Comparison of ENCODE assay signal across 20 cellular contexts in genomic region chr5:176730815-176731475, GRCh38.
DNase-seq lines count a peak whose midpoint lies in the region; ATAC-seq, FAIRE-seq and TF ChIP-seq lines count a peak whose summit lies in the region.
"Had no signal": no experiment of that assay in that cellular context is flagged by ENCODE, and none has a peak within 500 bp of the region (broad histone marks: within the 10 kb centered on the region; RNA-seq: fewer than 3 reads in every experiment).

No MANE protein-coding gene starts in this region.

- no peak overlapping the region for H3K27ac ChIP-seq in GM12878 (ENCODE audit: control insufficient read depth, insufficient read depth)
- no peak overlapping the region for H3K27ac ChIP-seq in sigmoid colon
- H3K27ac ChIP-seq in ovary, result no peak overlapping the region
- H3K27ac ChIP-seq: 22Rv1, GM23248, HL-60, KMS-11, SJCRH30 had no signal

- TF ChIP-seq RAD21 in GM12878 (IDR thresholded peaks at IDR 0.05; ENCODE audit: insufficient read depth, low read depth, low read length), result no peak

- no peaks in the 10 kb centered on the region for H3K79me2 ChIP-seq in GM12878 (ENCODE audit: control insufficient read depth, insufficient read depth, low read length)

- H3K9me3 ChIP-seq in GM12878 (replicated peaks; ENCODE audit: control insufficient read depth, insufficient read depth, low read length) (no peaks in the 10 kb centered on the region; the same call in 2 of the 3 replicates), sigmoid colon (no peaks in the 10 kb centered on the region), ovary (peaks cover 0 to 8% of the 10 kb centered on the region in 2 donors)
- H3K9me3 ChIP-seq: Caco-2, SJCRH30 had no signal

- WGBS in GM12878 (ENCODE audit: insufficient coverage, insufficient replicate concordance, low lambda C conversion rate, missing lambda C conversion rate), result 8% methylated on average over 10 of the region's 10 CpGs
- 85 to 87% methylated on average over 10 of the region's 10 CpGs for WGBS in sigmoid colon, 2 donors
- WGBS in ovary, 3 donors, result 87 to 92% (median 89%) methylated on average over 10 of the region's 10 CpGs

- no peaks in the 10 kb centered on the region; the same call in 1 of the 2 replicates for H3K4me1 ChIP-seq in GM12878 (ENCODE audit: control insufficient read depth, insufficient read depth, low read length)
- H3K4me1 ChIP-seq in sigmoid colon, result no peaks in the 10 kb centered on the region
- H3K4me1 ChIP-seq in ovary (ENCODE audit: insufficient read depth), result peaks cover 2% of the 10 kb centered on the region
- H3K4me1 ChIP-seq: Caco-2, SJCRH30 had no signal

- no peak overlapping the region for H3K27ac Mint-ChIP-seq in activated CD4-positive, alpha-beta T cell treated with anti-CD3 and anti-CD28 coated beads for 36 hours
- H3K27ac Mint-ChIP-seq in type B pancreatic cell, result no peak overlapping the region
- H3K27ac Mint-ChIP-seq: CD14-positive monocyte had no signal

- CTCF ChIA-PET in activated CD4-positive, alpha-beta T cell treated with anti-CD3 and anti-CD28 coated beads for 36 hours (lab: Charles Lee), result interaction anchor here (1.1 kb wide), 1 partner anchor 70 kb away, joined by 4 read pairs; no protein-coding TSS in a partner anchor
- CTCF ChIA-PET in GM12878 (lab: Yijun Ruan, JAX), result interaction anchor here (1.3 kb wide), 1 partner anchor 70 kb away, joined by 5 read pairs; no protein-coding TSS in a partner anchor

- FAIRE-seq in GM12878 (lab: Jason Lieb, UNC), result no peak
- FAIRE-seq in H54 (lab: Jason Lieb, UNC), result no peak

- RAD21 ChIA-PET in GM12878 (lab: Charles Lee; ENCODE audit: unreplicated experiment), result interaction anchor here (1.4 kb wide), 1 partner anchor 70 kb away, joined by 5 read pairs; no protein-coding TSS in a partner anchor

- POLR2A ChIA-PET in activated CD4-positive, alpha-beta T cell treated with anti-CD3 and anti-CD28 coated beads for 36 hours (lab: Charles Lee), result no interaction called here
- POLR2A ChIA-PET in GM12878 (lab: Charles Lee), result no interaction called here

- TF ChIP-seq POLR2A in GM12878 (IDR thresholded peaks at IDR 0.05; ENCODE audit: low read depth, low read length) (no peak), sigmoid colon (IDR thresholded peaks at IDR 0.05) (no peak), ovary (IDR thresholded peaks at IDR 0.05) (no peak), H54 (IDR thresholded peaks at IDR 0.05; ENCODE audit: low read depth, low read length) (no peak)

- H3K27me3 ChIP-seq in GM12878 (replicated peaks in 1 of 2; ENCODE audit: control insufficient read depth in 2 of 2, insufficient read depth in 2 of 2, low read length in 1 of 2) (peaks cover 0 to 3% of the 10 kb centered on the region in 2 experiments; a peak in 3 of 4 replicates), sigmoid colon (peaks cover 0 to 67% (median 13%) of the 10 kb centered on the region in 3 donors), ovary (no peaks in the 10 kb centered on the region)

- H3K9ac ChIP-seq in GM12878 (ENCODE audit: control insufficient read depth, insufficient read depth, low read length), result no peak overlapping the region
- H3K9ac ChIP-seq: GM23248, KMS-11 had no signal

- H2AFZ ChIP-seq in GM12878 (ENCODE audit: control insufficient read depth, low read depth, low read length), result no peak overlapping the region; the same call in 1 of the 2 replicates
- H2AFZ ChIP-seq: GM23248 had no signal

- no peaks in the 10 kb centered on the region for H3K4me1 Mint-ChIP-seq in activated CD4-positive, alpha-beta T cell treated with anti-CD3 and anti-CD28 coated beads for 36 hours
- H3K4me1 Mint-ChIP-seq in type B pancreatic cell (ENCODE audit: unreplicated experiment), result peaks cover 10% of the 10 kb centered on the region
- H3K4me1 Mint-ChIP-seq: CD14-positive monocyte had no signal

- BruUV-seq in GM12878 (replicated peaks; lab: Mats Ljungman, UMichigan), result no TSS peak

- TF ChIP-seq CTCF in GM13977 (IDR thresholded peaks at IDR 0.05; ENCODE audit: extremely low read depth, insufficient read depth, missing control alignments) (no peak), GM12878 (IDR thresholded peaks at IDR 0.05 in 2 of 3, conservative IDR thresholded peaks at IDR 0.05 in 1 of 3; ENCODE audit: control insufficient read depth in 2 of 3, extremely low read depth in 1 of 3, insufficient read depth in 1 of 3, low read depth in 3 of 3, low read length in 3 of 3) (no peak), sigmoid colon (IDR thresholded peaks at IDR 0.05) (no peak), ovary (IDR thresholded peaks at IDR 0.05) (no peak), type B pancreatic cell (conservative IDR thresholded peaks at IDR 0.05) (no peak)

- no peaks in the 10 kb centered on the region for H4K20me1 ChIP-seq in GM12878 (ENCODE audit: control insufficient read depth, insufficient read depth)

- in situ Hi-C loops in GM13977 (cut with MboI; ENCODE audit: low pct_unique_long_range_greater_than_20kb, low sequenced_read_pairs, unreplicated experiment), result no loop called here
- in situ Hi-C loops in GM12878 (cut with MboI), result no loop called here

- intact Hi-C loops in activated CD4-positive, alpha-beta T cell treated with anti-CD3 and anti-CD28 coated beads for 36 hours (cut with DNase I, micrococcal nuclease), result no loop called here
- intact Hi-C loops in GM12878 (cut with micrococcal nuclease; ENCODE audit: unreplicated experiment), result no loop called here
- intact Hi-C loops in sigmoid colon (cut with DNase I), result no loop called here
- intact Hi-C loops in ovary (cut with DNase I), result no loop called here

- no peak for DNase-seq in activated CD4-positive, alpha-beta T cell treated with anti-CD3 and anti-CD28 coated beads for 36 hours
- DNase-seq in activated CD4-positive, alpha-beta T cell treated with anti-CD3 and anti-CD28 coated beads, Interleukin-2, amount 50 U/mL, for 4 hours, result no peak
- peak; percentile 72 for DNase-seq in GM13977 (ENCODE audit: low spot score)
- peak; percentile 7 for DNase-seq in GM12878 (ENCODE audit: low read depth, low spot score)
- DNase-seq in sigmoid colon, result peak; percentile 27
- no peak for DNase-seq in ovary
- DNase-seq in H54 (ENCODE audit: insufficient read length, low spot score), result no peak
- no peak for DNase-seq in type B pancreatic cell (ENCODE audit: extremely low spot score, unreplicated experiment)
- DNase-seq: Caco-2, GM23248, MG63, NCI-H1105 treated with DMSO at 0.1 percent for 48 hours, NCI-H187, NCI-H446 treated with DMSO at 0.1 percent for 48 hours, NCI-H774, SJCRH30 had no signal

- peaks cover 20% of the 10 kb centered on the region for H3K27me3 Mint-ChIP-seq in activated CD4-positive, alpha-beta T cell treated with anti-CD3 and anti-CD28 coated beads for 36 hours
- peaks cover 29% of the 10 kb centered on the region for H3K27me3 Mint-ChIP-seq in type B pancreatic cell

- H3K4me2 ChIP-seq in GM12878 (ENCODE audit: control insufficient read depth, insufficient read depth), result 0 out of 2 replicates have a peak overlapping the region, but pooled peaks have one; percentile 10
- H3K4me2 ChIP-seq: KMS-11 had no signal

- no peaks in the 10 kb centered on the region for H3K36me3 Mint-ChIP-seq in activated CD4-positive, alpha-beta T cell treated with anti-CD3 and anti-CD28 coated beads for 36 hours (ENCODE audit: low read depth)
- no peaks in the 10 kb centered on the region for H3K36me3 Mint-ChIP-seq in type B pancreatic cell
- H3K36me3 Mint-ChIP-seq: CD14-positive monocyte had no signal

- H3K36me3 ChIP-seq in GM12878 (ENCODE audit: control insufficient read depth in 2 of 2, insufficient read depth in 2 of 2, low read length in 1 of 2) (no peaks in the 10 kb centered on the region), sigmoid colon (no peaks in the 10 kb centered on the region), ovary (no peaks in the 10 kb centered on the region)
- H3K36me3 ChIP-seq: MG63, SJCRH30 had no signal

- peak; percentile 39 for ATAC-seq in activated CD4-positive, alpha-beta T cell treated with anti-CD3 and anti-CD28 coated beads for 36 hours
- ATAC-seq in GM12878, result peak; percentile 63

- TF ChIP-seq EP300 in GM12878 (IDR thresholded peaks at IDR 0.05; ENCODE audit: borderline replicate concordance in 1 of 2, control insufficient read depth in 1 of 2, low read depth in 2 of 2, low read length in 2 of 2) (no peak), sigmoid colon (IDR thresholded peaks at IDR 0.05) (no peak), ovary (IDR thresholded peaks at IDR 0.05) (no peak)

- no peak overlapping the region for H3K4me3 Mint-ChIP-seq in activated CD4-positive, alpha-beta T cell treated with anti-CD3 and anti-CD28 coated beads for 36 hours
- H3K4me3 Mint-ChIP-seq in type B pancreatic cell, result no peak overlapping the region
- H3K4me3 Mint-ChIP-seq: CD14-positive monocyte had no signal

- peaks cover 2% of the 10 kb centered on the region for H3K9me3 Mint-ChIP-seq in activated CD4-positive, alpha-beta T cell treated with anti-CD3 and anti-CD28 coated beads for 36 hours (ENCODE audit: low read depth)
- no peaks in the 10 kb centered on the region for H3K9me3 Mint-ChIP-seq in type B pancreatic cell

- SMC1A ChIA-PET in GM12878 (lab: Charles Lee; ENCODE audit: uncharacterized antibody, unreplicated experiment), result interaction anchor here (1.2 kb wide), 1 partner anchor 70 kb away, joined by 4 read pairs; no protein-coding TSS in a partner anchor

- H3K4me3 ChIP-seq in GM12878, result no peak overlapping the region
- no peak overlapping the region for H3K4me3 ChIP-seq in sigmoid colon
- H3K4me3 ChIP-seq in ovary, result no peak overlapping the region
- H3K4me3 ChIP-seq: GM23248, MG63, SJCRH30 had no signal

TF ChIP-seq in GM12878, 131 proteins besides CTCF, POLR2A, EP300 and RAD21 (continues in another document):
- no peak for TF ChIP-seq IRF5 (IDR thresholded peaks at IDR 0.05; ENCODE audit: borderline replicate concordance)
- no peak for TF ChIP-seq PAX8 (IDR thresholded peaks at IDR 0.05)
- no peak for TF ChIP-seq GABPA (IDR thresholded peaks at IDR 0.05; ENCODE audit: low read depth)

Comparison
In these comparisons a context has a peak if more than half of its experiments do, and no peak if none do; other contexts are left out.
1. DNase-seq: peak in GM13977 (single experiment), GM12878 (single experiment) and sigmoid colon (single experiment); none in activated CD4-positive, alpha-beta T cell treated with anti-CD3 and anti-CD28 coated beads for 36 hours (single experiment), activated CD4-positive, alpha-beta T cell treated with anti-CD3 and anti-CD28 coated beads, Interleukin-2, amount 50 U/mL, for 4 hours (0 of 2), ovary (0 of 5), H54 (single experiment) and type B pancreatic cell (single experiment).